In genomic region chr22:20026996-20027601, GRCh38 we compare ENCODE assay signal across 12 cellular contexts. TPM values are rescaled to one million over a fixed set of nuclear protein-coding genes. Genes with fewer than 3 reads are reported as not detected.
DNase-seq lines count a peak whose midpoint lies in the region; ATAC-seq and TF ChIP-seq lines count a peak whose summit lies in the region.
"Had no signal": no experiment of that assay in that cellular context is flagged by ENCODE, and none has a peak within 500 bp of the region (broad histone marks: within the 10 kb centered on the region; RNA-seq: fewer than 3 reads in every experiment).

No MANE protein-coding gene starts in this region.

- DNase-seq in left ventricle myocardium superior (peak; percentile 6), left cardiac atrium (no peak), T-cell (no peak), neural progenitor cell (ENCODE audit: low spot score) (no peak)
- no peak for DNase-seq in effector memory CD4-positive, alpha-beta T cell
- no peak for DNase-seq in activated CD8-positive, alpha-beta T cell treated with anti-CD3 and anti-CD28 coated beads, Interleukin-2, amount 10 ng/mL, durations not matched to agents 7 days and 5 days
- DNase-seq: CD4-positive, alpha-beta T cell; EL; NCI-H187 had no signal

- H3K36me3 Mint-ChIP-seq in T-cell (peaks cover 2% of the 10 kb centered on the region), neural progenitor cell (no peaks in the 10 kb centered on the region)
- peaks cover 4% of the 10 kb centered on the region for H3K36me3 Mint-ChIP-seq in activated CD8-positive, alpha-beta T cell treated with anti-CD3 and anti-CD28 coated beads, Interleukin-2, amount 10 ng/mL, durations not matched to agents 7 days and 5 days (ENCODE audit: low read depth)

- no peaks in the 10 kb centered on the region for H3K79me2 ChIP-seq in neural progenitor cell (ENCODE audit: low read depth)

- no peak overlapping the region for H2AFZ ChIP-seq in neural progenitor cell (replicated peaks)
- H2AFZ ChIP-seq: GM23338 had no signal

- intact Hi-C loops in left ventricle myocardium superior (cut with micrococcal nuclease) = no loop called here
- intact Hi-C loops in left cardiac atrium (cut with DNase I) = no loop called here

- H3F3A ChIP-seq in neural progenitor cell (ENCODE audit: low read depth) = no peaks in the 10 kb centered on the region

- no peak overlapping the region for H3K4me2 ChIP-seq in neural progenitor cell
- H3K4me2 ChIP-seq: GM23338 had no signal

- no peak overlapping the region for H3K4me3 ChIP-seq in neural progenitor cell
- no peak overlapping the region for H3K4me3 ChIP-seq in effector memory CD4-positive, alpha-beta T cell (ENCODE audit: insufficient read depth, low read depth, low read length, poor library complexity, severe bottlenecking)
- H3K4me3 ChIP-seq: GM23338 had no signal

- peaks cover 32 to 48% (median 48%) of the 10 kb centered on the region in 3 donors for H3K4me1 Mint-ChIP-seq in T-cell
- peaks cover 4% of the 10 kb centered on the region for H3K4me1 Mint-ChIP-seq in neural progenitor cell
- H3K4me1 Mint-ChIP-seq in activated CD8-positive, alpha-beta T cell treated with anti-CD3 and anti-CD28 coated beads, Interleukin-2, amount 10 ng/mL, durations not matched to agents 7 days and 5 days (ENCODE audit: low read depth) = peaks cover 25% of the 10 kb centered on the region

- H3K27ac Mint-ChIP-seq in T-cell (peak overlapping the region; percentile 39 to 52), neural progenitor cell (peak overlapping the region; percentile 58)
- no peak overlapping the region for H3K27ac Mint-ChIP-seq in activated CD8-positive, alpha-beta T cell treated with anti-CD3 and anti-CD28 coated beads, Interleukin-2, amount 10 ng/mL, durations not matched to agents 7 days and 5 days
- H3K27ac Mint-ChIP-seq: CD4-positive, alpha-beta T cell; GM23338; HFFc6 had no signal

- peaks cover 4% of the 10 kb centered on the region for H3K27me3 ChIP-seq in neural progenitor cell
- H3K27me3 ChIP-seq in effector memory CD4-positive, alpha-beta T cell (replicated peaks; ENCODE audit: control insufficient read depth, insufficient read depth, low read length, poor library complexity, severe bottlenecking) = no peaks in the 10 kb centered on the region

- H3K27ac ChIP-seq in neural progenitor cell = no peak overlapping the region
- no peak overlapping the region for H3K27ac ChIP-seq in effector memory CD4-positive, alpha-beta T cell (ENCODE audit: insufficient read depth, low read length, poor library complexity, severe bottlenecking)

- peaks cover 3% of the 10 kb centered on the region for H4K20me1 ChIP-seq in neural progenitor cell (ENCODE audit: low read depth)

- H3K9ac ChIP-seq in neural progenitor cell = no peak overlapping the region

- H3K9me3 ChIP-seq in neural progenitor cell (ENCODE audit: low read depth) = no peaks in the 10 kb centered on the region
- H3K9me3 ChIP-seq in effector memory CD4-positive, alpha-beta T cell (ENCODE audit: control insufficient read depth, low read length) = no peaks in the 10 kb centered on the region

- TF ChIP-seq CTCF in neural progenitor cell (IDR thresholded peaks at IDR 0.05) = no peak

- no peaks in the 10 kb centered on the region for H3K4me1 ChIP-seq in neural progenitor cell
- H3K4me1 ChIP-seq in effector memory CD4-positive, alpha-beta T cell (ENCODE audit: control insufficient read depth, insufficient read depth, low read length, poor library complexity, severe bottlenecking) = peaks cover 14% of the 10 kb centered on the region

- no peak overlapping the region for H3K4me3 Mint-ChIP-seq in T-cell
- no peak overlapping the region for H3K4me3 Mint-ChIP-seq in neural progenitor cell
- H3K4me3 Mint-ChIP-seq in activated CD8-positive, alpha-beta T cell treated with anti-CD3 and anti-CD28 coated beads, Interleukin-2, amount 10 ng/mL, durations not matched to agents 7 days and 5 days = no peak overlapping the region
- H3K4me3 Mint-ChIP-seq: CD4-positive, alpha-beta T cell; GM23338; HFFc6 had no signal

- CTCF ChIA-PET in T-cell (lab: Charles Lee) = no interaction called here
- CTCF ChIA-PET in activated CD8-positive, alpha-beta T cell treated with anti-CD3 and anti-CD28 coated beads, Interleukin-2, amount 10 ng/mL, durations not matched to agents 7 days and 5 days (lab: Charles Lee) = no interaction called here

- no peaks in the 10 kb centered on the region for H3K36me3 ChIP-seq in neural progenitor cell
- H3K36me3 ChIP-seq in effector memory CD4-positive, alpha-beta T cell (ENCODE audit: control insufficient read depth, insufficient read depth, low read length) = peaks cover 3% of the 10 kb centered on the region

- ATAC-seq in left ventricle myocardium superior (no peak), left cardiac atrium (no peak), T-cell (replicated peaks in 1 of 4) (no peak), HG03159 (IDR thresholded peaks at IDR 0.05; ENCODE audit: unreplicated experiment) (no peak)
- ATAC-seq in activated CD8-positive, alpha-beta T cell treated with anti-CD3 and anti-CD28 coated beads, Interleukin-2, amount 10 ng/mL, durations not matched to agents 7 days and 5 days = no peak

- POLR2A ChIA-PET in T-cell (lab: Charles Lee) = no interaction called here
- POLR2A ChIA-PET in activated CD8-positive, alpha-beta T cell treated with anti-CD3 and anti-CD28 coated beads, Interleukin-2, amount 10 ng/mL, durations not matched to agents 7 days and 5 days (lab: Charles Lee) = no interaction called here

- no peaks in the 10 kb centered on the region for H3K9me3 Mint-ChIP-seq in T-cell
- no peaks in the 10 kb centered on the region for H3K9me3 Mint-ChIP-seq in neural progenitor cell
- no peaks in the 10 kb centered on the region for H3K9me3 Mint-ChIP-seq in activated CD8-positive, alpha-beta T cell treated with anti-CD3 and anti-CD28 coated beads, Interleukin-2, amount 10 ng/mL, durations not matched to agents 7 days and 5 days (ENCODE audit: insufficient read depth)
- H3K9me3 Mint-ChIP-seq: CD4-positive, alpha-beta T cell; GM23338; HFFc6 had no signal

- H3K27me3 Mint-ChIP-seq in T-cell (no peaks in the 10 kb centered on the region), neural progenitor cell (ENCODE audit: insufficient read depth, low read depth) (peaks cover 12% of the 10 kb centered on the region)
- no peaks in the 10 kb centered on the region for H3K27me3 Mint-ChIP-seq in activated CD8-positive, alpha-beta T cell treated with anti-CD3 and anti-CD28 coated beads, Interleukin-2, amount 10 ng/mL, durations not matched to agents 7 days and 5 days (ENCODE audit: low read depth)
- H3K27me3 Mint-ChIP-seq: CD4-positive, alpha-beta T cell had no signal

RNA-seq across cellular contexts. Expression of gene TANGO2, which starts 6.2 kb away (rescaled TPM):
- total RNA-seq in left ventricle myocardium superior (71.5 TPM), left cardiac atrium (10 to 100 TPM; 55.0 to 80.0 TPM), T-cell (10 to 100 TPM; 29.9 to 48.4 (median 43.7) TPM), neural progenitor cell (ENCODE audit: low replicate concordance) (9.1 and 10.0 TPM in 2 replicates)
- total RNA-seq in activated CD8-positive, alpha-beta T cell treated with anti-CD3 and anti-CD28 coated beads, Interleukin-2, amount 10 ng/mL, durations not matched to agents 7 days and 5 days = 10 to 100 TPM; 39.1 to 43.3 TPM

RNA-seq across cellular contexts. Expression of gene ARVCF, which starts 10.5 kb away (rescaled TPM):
- total RNA-seq in left ventricle myocardium superior (26.8 TPM), left cardiac atrium (10 to 100 TPM; 12.5 to 13.4 TPM), T-cell (1 to 10 TPM; 2.5 to 8.6 (median 6.4) TPM), neural progenitor cell (ENCODE audit: low replicate concordance) (35.4 and 159 TPM in 2 replicates)
- 1 to 10 TPM in 1 of 2 experiments, under 1 TPM in 1; 0.86 to 1.4 TPM for total RNA-seq in activated CD8-positive, alpha-beta T cell treated with anti-CD3 and anti-CD28 coated beads, Interleukin-2, amount 10 ng/mL, durations not matched to agents 7 days and 5 days

RNA-seq across cellular contexts. Expression of gene DGCR8, which starts 52.9 kb away (rescaled TPM):
- total RNA-seq in left ventricle myocardium superior (17.7 TPM), left cardiac atrium (10 to 100 TPM; 13.3 to 19.9 TPM), T-cell (10 to 100 TPM; 38.4 to 48.1 (median 45.1) TPM), neural progenitor cell (ENCODE audit: low replicate concordance) (29.1 and 39.7 TPM in 2 replicates)
- 10 to 100 TPM; 52.3 to 55.2 TPM for total RNA-seq in activated CD8-positive, alpha-beta T cell treated with anti-CD3 and anti-CD28 coated beads, Interleukin-2, amount 10 ng/mL, durations not matched to agents 7 days and 5 days
